Comparison of ENCODE assay signal across 10 cellular contexts in genomic region chr5:72394688-72395087, GRCh38.
A peak's percentile ranks its signal among the peaks of the same experiment; 100 is the strongest.
DNase-seq lines count a peak whose midpoint lies in the region; ATAC-seq, FAIRE-seq and TF ChIP-seq lines count a peak whose summit lies in the region.
"Had no signal": no experiment of that assay in that cellular context is flagged by ENCODE, and none has a peak within 500 bp of the region (broad histone marks: within the 10 kb centered on the region; RNA-seq: fewer than 3 reads in every experiment).

No MANE protein-coding gene starts in this region.

- POLR2A ChIA-PET in endothelial cell of umbilical vein (lab: Charles Lee) = no interaction called here

- no peaks in the 10 kb centered on the region for H3K79me2 ChIP-seq in Loucy (ENCODE audit: insufficient read depth, low read length)
- H3K79me2 ChIP-seq in endothelial cell of umbilical vein (ENCODE audit: control insufficient read depth, insufficient read depth, low read length) = no peaks in the 10 kb centered on the region

- no peak for ATAC-seq in HG03097 (IDR thresholded peaks at IDR 0.05; ENCODE audit: low FRiP score, unreplicated experiment)

- H3K4me3 ChIP-seq in Loucy (ENCODE audit: low read length, poor library complexity, severe bottlenecking) = no peak overlapping the region
- H3K4me3 ChIP-seq in endothelial cell of umbilical vein (replicated peaks in 1 of 3; ENCODE audit: insufficient read depth in 1 of 3, low read depth in 1 of 3, low read length in 3 of 3) = no peak overlapping the region
- H3K4me3 ChIP-seq in testis = no peak overlapping the region

- FAIRE-seq in endothelial cell of umbilical vein (lab: Jason Lieb, UNC) = peak; percentile 75
- FAIRE-seq: astrocyte had no signal

- H3K9ac ChIP-seq in Loucy (ENCODE audit: low read depth, low read length, poor library complexity, severe bottlenecking) (no peak overlapping the region), endothelial cell of umbilical vein (replicated peaks; ENCODE audit: extremely low read depth, insufficient read depth, low read length) (no peak overlapping the region)

- H3K27ac ChIP-seq in endothelial cell of umbilical vein (ENCODE audit: insufficient read depth, low read depth, low read length) (no peak overlapping the region), testis (no peak overlapping the region)

- H3K4me1 ChIP-seq in Loucy (ENCODE audit: insufficient read depth, low read length, poor library complexity, severe bottlenecking) (no peaks in the 10 kb centered on the region), endothelial cell of umbilical vein (ENCODE audit: control insufficient read depth, extremely low read depth, insufficient read depth, low read length) (peaks cover 19% of the 10 kb centered on the region), testis (no peaks in the 10 kb centered on the region)

- H3K4me2 ChIP-seq in Loucy (ENCODE audit: low read depth, low read length, poor library complexity, severe bottlenecking) = no peak overlapping the region
- no peak overlapping the region for H3K4me2 ChIP-seq in endothelial cell of umbilical vein (ENCODE audit: insufficient read depth, low read length)

- H2AFZ ChIP-seq in Loucy (ENCODE audit: low read length) = no peak overlapping the region
- H2AFZ ChIP-seq in endothelial cell of umbilical vein (ENCODE audit: low read depth, low read length) = peak overlapping the region; percentile 67

- H3F3A ChIP-seq in Loucy (ENCODE audit: low read depth) = no peaks in the 10 kb centered on the region

- H4K20me1 ChIP-seq in Loucy (ENCODE audit: insufficient read depth, low read length, poor library complexity, severe bottlenecking) (no peaks in the 10 kb centered on the region), endothelial cell of umbilical vein (replicated peaks; ENCODE audit: control insufficient read depth, extremely low read depth, insufficient read depth, low read length) (no peaks in the 10 kb centered on the region)

- H3K36me3 ChIP-seq in Loucy (ENCODE audit: insufficient read depth, low read length) (no peaks in the 10 kb centered on the region), endothelial cell of umbilical vein (ENCODE audit: control insufficient read depth in 2 of 2, extremely low read depth in 1 of 2, insufficient read depth in 2 of 2, low read length in 2 of 2) (no peaks in the 10 kb centered on the region), testis (ENCODE audit: low read depth, missing control alignments) (no peaks in the 10 kb centered on the region)

- dilution Hi-C loops in endothelial cell of umbilical vein (cut with MboI; ENCODE audit: extremely low pct_ligation_motif_present, low sequenced_read_pairs) = no loop called here

- H3K9me1 ChIP-seq in endothelial cell of umbilical vein (replicated peaks; ENCODE audit: control insufficient read depth, extremely low read depth, insufficient read depth, low read length) = no peaks in the 10 kb centered on the region

- DNase-seq in SKM-1 treated with dmso at 0.1 percent for 144 hours (lab: John Stamatoyannopoulos, UW; ENCODE audit: unreplicated experiment) (peak; percentile 11), SKM-1 (lab: John Stamatoyannopoulos, UW; ENCODE audit: unreplicated experiment) (no peak), endothelial cell of umbilical vein (ENCODE audit: low read depth, low spot score) (peak; percentile 46), testis (peak; percentile 30), NCI-H187 (lab: John Stamatoyannopoulos, UW) (no peak), NCI-H1417 (lab: John Stamatoyannopoulos, UW) (no peak)
- DNase-seq: T-helper 2 cell had no signal

- no peaks in the 10 kb centered on the region for H3K9me2 ChIP-seq in Loucy (replicated peaks; ENCODE audit: low read depth, low read length)

- intact Hi-C loops in endothelial cell of umbilical vein (cut with micrococcal nuclease) = loop anchor here (1.0 kb wide), 1 partner anchor 130 kb away; no protein-coding TSS in a partner anchor
- intact Hi-C loops in testis (cut with DNase I; ENCODE audit: low total_unique reads) = no loop called here

- no peaks in the 10 kb centered on the region for H3K9me3 ChIP-seq in Loucy (ENCODE audit: insufficient read depth, low read depth, low read length)
- H3K9me3 ChIP-seq in endothelial cell of umbilical vein (replicated peaks; ENCODE audit: control insufficient read depth, insufficient read depth, low read length) = no peaks in the 10 kb centered on the region
- H3K9me3 ChIP-seq in testis = no peaks in the 10 kb centered on the region

- CTCF ChIA-PET in endothelial cell of umbilical vein (lab: Charles Lee) = interaction anchor here (0.5 to 2.9 kb wide), 12 partner anchors 8 to 444 kb away, joined by 3 to 26 read pairs (median 4); no protein-coding TSS in a partner anchor

- TF ChIP-seq POLR2A in endothelial cell of umbilical vein (IDR thresholded peaks at IDR 0.05; ENCODE audit: low read depth, low read length) (no peak), testis (IDR thresholded peaks at IDR 0.05) (no peak)

- no peaks in the 10 kb centered on the region for H3K27me3 ChIP-seq in Loucy (ENCODE audit: insufficient read depth, low read length, poor library complexity, severe bottlenecking)
- H3K27me3 ChIP-seq in endothelial cell of umbilical vein (ENCODE audit: control insufficient read depth in 2 of 2, insufficient read depth in 2 of 2, low read length in 2 of 2) = no peaks in the 10 kb centered on the region
- no peaks in the 10 kb centered on the region for H3K27me3 ChIP-seq in testis

- WGBS in testis, 2 donors = 56 to 87% methylated on average over 2 of the region's 2 CpGs

- TF ChIP-seq CTCF in Loucy (conservative IDR thresholded peaks at IDR 0.05; ENCODE audit: low read length) (peak; percentile 57), endothelial cell of umbilical vein (IDR thresholded peaks at IDR 0.05; ENCODE audit: extremely low read depth in 1 of 2, insufficient read depth in 1 of 2, low read depth in 1 of 2, low read length in 2 of 2) (peak; percentile 50 to 56), testis (IDR thresholded peaks at IDR 0.05) (no peak)

- no TSS peak for BruUV-seq in endothelial cell of umbilical vein (replicated peaks; lab: Mats Ljungman, UMichigan)

TF ChIP-seq in endothelial cell of umbilical vein, 7 proteins besides CTCF, POLR2A, EP300 and RAD21:
- TF ChIP-seq MAX (IDR thresholded peaks at IDR 0.05; ENCODE audit: insufficient read depth, insufficient read length) = no peak
- no peak for TF ChIP-seq POLR2AphosphoS5 (IDR thresholded peaks at IDR 0.05; ENCODE audit: insufficient read depth, low read depth, low read length)
- TF ChIP-seq JUN (IDR thresholded peaks at IDR 0.05; ENCODE audit: borderline replicate concordance, insufficient read depth, insufficient read length, low read depth) = no peak
- TF ChIP-seq FOS (IDR thresholded peaks at IDR 0.05; ENCODE audit: borderline replicate concordance, insufficient read depth, low read length) = no peak
- no peak for TF ChIP-seq GATA2 (IDR thresholded peaks at IDR 0.05; ENCODE audit: insufficient read depth, insufficient read length, low read depth, low read length)
- no peak for TF ChIP-seq EZH2 (IDR thresholded peaks at IDR 0.05; ENCODE audit: borderline replicate concordance, low read depth, low read length, severe bottlenecking)
- TF ChIP-seq MYC (IDR thresholded peaks at IDR 0.05; ENCODE audit: low read depth, low read length) = no peak
TF ChIP-seq in endothelial cell of umbilical vein: peak in this region for 0.

Comparison
In these comparisons a context has a peak if more than half of its experiments do, and no peak if none do; other contexts are left out.
1. DNase-seq: peak in SKM-1 treated with dmso at 0.1 percent for 144 hours (single experiment), endothelial cell of umbilical vein (single experiment) and testis (single experiment); none in SKM-1 (single experiment), NCI-H187 (0 of 2) and NCI-H1417 (0 of 3).
2. CTCF ChIP-seq: peak in Loucy (single experiment) and endothelial cell of umbilical vein (2 of 2); none in testis (0 of 3).